Comparison of ENCODE assay signal across 7 cellular contexts in the genomic region with DNA sequence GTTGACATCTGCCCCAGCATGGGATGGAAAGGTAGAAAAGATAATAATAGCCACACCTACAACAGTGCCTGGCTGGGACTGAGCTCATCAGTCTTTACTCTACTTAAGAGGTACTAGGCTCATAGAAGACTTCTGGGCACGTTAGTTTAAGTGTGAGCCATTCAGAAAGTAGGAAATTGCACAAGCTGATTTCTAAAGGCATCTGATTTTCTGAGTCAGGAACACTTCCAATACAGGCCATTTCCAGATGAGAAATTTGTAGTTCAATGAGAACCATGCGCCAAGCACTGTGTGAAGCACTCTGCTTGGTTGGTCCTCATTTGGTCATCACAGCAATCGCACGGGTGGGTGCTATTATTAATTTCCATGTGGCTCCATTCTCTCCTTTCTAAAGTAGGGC.
"Had no signal": no experiment of that assay in that cellular context is flagged by ENCODE, and none has a peak within 500 bp of the region (broad histone marks: within the 10 kb centered on the region; RNA-seq: fewer than 3 reads in every experiment).

No MANE protein-coding gene starts in this region.

- H3K4me3 ChIP-seq: lower lobe of right lung, right atrium auricular region, smooth muscle cell had no signal

- H3K9me3 ChIP-seq: lower lobe of right lung, right atrium auricular region had no signal

- DNase-seq: activated B cell treated with CpG ODN at 0.5 μM for 24 hours; activated naive CD4-positive, alpha-beta T cell treated with anti-CD3 and anti-CD28 coated beads, Interleukin-2, amount 50 U/mL, for 16 hours; naive B cell; T-helper 17 cell had no signal

- H3K27me3 ChIP-seq: right atrium auricular region had no signal

- H3K27ac ChIP-seq: lower lobe of right lung, right atrium auricular region had no signal

- ATAC-seq: T-helper 17 cell had no signal

- H3K36me3 ChIP-seq: right atrium auricular region had no signal
